In genomic region chr4:93319011-93319410, GRCh38 we compare ENCODE assay signal across 18 cellular contexts.
"Had no signal": no experiment of that assay in that cellular context is flagged by ENCODE, and none has a peak within 500 bp of the region (broad histone marks: within the 10 kb centered on the region; RNA-seq: fewer than 3 reads in every experiment).

No MANE protein-coding gene starts in this region.

- DNase-seq: effector CD4-positive, alpha-beta T cell; heart left ventricle; hippocampal formation; kidney glomerular epithelial cell; naive thymus-derived CD4-positive, alpha-beta T cell; nephron progenitor cell; spleen; stimulated activated CD4-positive, alpha-beta T cell treated with anti-CD3 and anti-CD28 coated beads, Interleukin-15, amount 100 ng/mL, for 24 hours; stimulated activated CD4-positive, alpha-beta T cell treated with anti-CD3 and anti-CD28 coated beads, Interleukin-1b, Interleukin-23, amount 100 ng/mL, for 48 hours; stimulated activated CD4-positive, alpha-beta T cell treated with anti-CD3 and anti-CD28 coated beads, Interleukin-4, amount 100 ng/mL, for 24 hours; tibial artery; upper lobe of left lung; uterus had no signal

- H3K4me1 ChIP-seq: esophagus muscularis mucosa, heart left ventricle, spleen, tibial artery, upper lobe of left lung, uterus had no signal

- H3K36me3 ChIP-seq: esophagus muscularis mucosa, heart left ventricle, spleen, tibial artery, upper lobe of left lung, uterus had no signal

- H3K9me3 ChIP-seq: esophagus muscularis mucosa, tibial artery, upper lobe of left lung, uterus had no signal

- ATAC-seq: heart left ventricle; naive thymus-derived CD4-positive, alpha-beta T cell; sciatic nerve; stimulated activated memory B cell treated with anti-CD40 and anti-IgM and Interleukin-4, amounts not matched to agents 10 μg/mL and 1 μg/mL and 100 μg/mL, for 72 hours had no signal

- H3K27me3 ChIP-seq: esophagus muscularis mucosa, heart left ventricle, spleen, tibial artery, upper lobe of left lung, uterus had no signal

- H3K27ac ChIP-seq: coronary artery, epithelial cell of prostate, esophagus muscularis mucosa, heart left ventricle, spleen, tibial artery, upper lobe of left lung, uterus had no signal

- H3K4me3 ChIP-seq: coronary artery, esophagus muscularis mucosa, heart left ventricle, spleen, tibial artery, upper lobe of left lung, uterus had no signal
